Comparison of ENCODE assay signal across 9 cellular contexts in the genomic region with DNA sequence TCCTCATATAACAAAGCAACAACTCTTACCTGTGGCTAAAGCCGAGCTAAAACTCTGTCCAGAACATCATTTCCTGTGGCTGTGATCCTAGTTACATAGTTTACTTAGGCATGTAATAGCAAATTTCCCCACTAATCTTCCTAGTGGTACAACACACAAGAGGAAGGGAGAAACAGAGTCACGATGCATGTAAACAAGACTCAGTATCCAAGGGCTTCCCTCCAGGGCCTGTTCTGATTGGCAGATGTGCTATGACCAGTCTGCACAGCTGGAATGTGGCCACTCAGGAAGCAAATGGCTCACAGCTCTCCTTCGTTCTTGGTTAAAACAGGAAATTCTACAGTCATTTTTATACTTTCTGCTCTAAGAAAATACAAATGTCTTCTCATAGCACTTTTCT. TPM values are rescaled to one million over a fixed set of nuclear protein-coding genes. Genes with fewer than 3 reads are reported as not detected.
DNase-seq lines count a peak whose midpoint lies in the region; TF ChIP-seq lines count a peak whose summit lies in the region.
"Had no signal": no experiment of that assay in that cellular context is flagged by ENCODE, and none has a peak within 500 bp of the region (broad histone marks: within the 10 kb centered on the region; RNA-seq: fewer than 3 reads in every experiment).

No MANE protein-coding gene starts in this region.

- peak overlapping the region; percentile 75 for H3K27ac ChIP-seq in urinary bladder (ENCODE audit: low read depth)

- no peak for TF ChIP-seq CTCF in fibroblast of mammary gland (conservative IDR thresholded peaks at IDR 0.05; ENCODE audit: control insufficient read depth, insufficient read depth, low read depth, low read length)

- no peaks in the 10 kb centered on the region for H3K4me1 ChIP-seq in urinary bladder (ENCODE audit: insufficient read depth)

- H3K4me3 ChIP-seq in fibroblast of mammary gland (ENCODE audit: control insufficient read depth, low read depth, low read length) (peak overlapping the region; percentile 66), urinary bladder (ENCODE audit: low read depth, low read length) (peak overlapping the region; percentile 28)

- DNase-seq in RPMI7951 (ENCODE audit: low read depth): peak; percentile 39
- peak; percentile 93 for DNase-seq in fibroblast of mammary gland (ENCODE audit: low read depth)
- DNase-seq in mucosa of gallbladder (ENCODE audit: low spot score): peak; percentile 41
- no peak for DNase-seq in effector CD4-positive, alpha-beta T cell
- no peak for DNase-seq in COR-L47 (lab: John Stamatoyannopoulos, UW)
- DNase-seq in NAMALWA (ENCODE audit: low spot score): no peak
- no peak for DNase-seq in stimulated activated CD4-positive, alpha-beta T cell treated with anti-CD3 and anti-CD28 coated beads, Interleukin-4, amount 100 ng/mL, for 1 hour

- H3K36me3 ChIP-seq in urinary bladder (ENCODE audit: insufficient read depth): no peaks in the 10 kb centered on the region

- WGBS in urinary bladder: 12% methylated on average over 3 of the region's 3 CpGs

RNA-seq across cellular contexts. Expression of gene PRSS48, which starts 49.2 kb away (rescaled TPM):
- total RNA-seq in RPMI7951 (2014; rRNA removed; shearing (Covaris generic)): not detected in 2 replicates
- total RNA-seq in mucosa of gallbladder: not detected
- total RNA-seq in urinary bladder: not detected
- not detected for polyA plus RNA-seq in urinary bladder
- total RNA-seq: activated CD8-positive, alpha-beta memory T cell treated with anti-CD3 and anti-CD28 coated beads for 36 hours had no signal

Comparison
In these comparisons a context has a peak if more than half of its experiments do, and no peak if none do; other contexts are left out.
1. DNase-seq: peak in RPMI7951 (single experiment), fibroblast of mammary gland (single experiment) and mucosa of gallbladder (single experiment); none in effector CD4-positive, alpha-beta T cell (single experiment), COR-L47 (single experiment), NAMALWA (single experiment) and stimulated activated CD4-positive, alpha-beta T cell treated with anti-CD3 and anti-CD28 coated beads, Interleukin-4, amount 100 ng/mL, for 1 hour (single experiment).